In genomic region chr6:29426654-29427053, GRCh38 we compare ENCODE assay signal across 1 cellular context.
TF ChIP-seq lines count a peak whose summit lies in the region.

No MANE protein-coding gene starts in this region.

TF ChIP-seq in K562, 482 proteins besides CTCF, POLR2A, EP300 and RAD21:
- TF ChIP-seq LARP7 (IDR thresholded peaks at IDR 0.05) = no peak
- TF ChIP-seq RREB1 (CRISPR knock-in tag; IDR thresholded peaks at IDR 0.05) = no peak
- TF ChIP-seq ATF2 (CRISPR knock-in tag; IDR thresholded peaks at IDR 0.05) = no peak
- no peak for TF ChIP-seq ZBED1 (IDR thresholded peaks at IDR 0.05)
- no peak for TF ChIP-seq RFX5 (IDR thresholded peaks at IDR 0.05; ENCODE audit: low read depth, low read length)
- no peak for TF ChIP-seq SP2 (IDR thresholded peaks at IDR 0.05; ENCODE audit: extremely low read depth, low read depth, low read length, poor library complexity, severe bottlenecking)
- no peak for TF ChIP-seq ZNF318 (IDR thresholded peaks at IDR 0.05; ENCODE audit: borderline replicate concordance in 1 of 2, low read depth in 1 of 2)
- TF ChIP-seq DACH1 (IDR thresholded peaks at IDR 0.05; ENCODE audit: partially characterized antibody) = no peak
- TF ChIP-seq CTBP1 (IDR thresholded peaks at IDR 0.05; ENCODE audit: borderline replicate concordance) = no peak
